In genomic region chr2:2861666-2862240, GRCh38 we compare ENCODE assay signal across 19 cellular contexts.
"Had no signal": no experiment of that assay in that cellular context is flagged by ENCODE, and none has a peak within 500 bp of the region (broad histone marks: within the 10 kb centered on the region; RNA-seq: fewer than 3 reads in every experiment).

No MANE protein-coding gene starts in this region.

- H3K27me3 ChIP-seq: MG63 had no signal

- H3K9me3 ChIP-seq: MG63, SK-N-SH had no signal

- H3K36me3 ChIP-seq: MG63 had no signal

- H3K27ac ChIP-seq: HL-60 had no signal

- H3K4me3 ChIP-seq: MG63 had no signal

- DNase-seq: KBM-7, MG63, NCI-H1092, NCI-H1105 treated with DMSO at 0.1 percent for 48 hours, NCI-H1417 treated with DMSO at 0.1 percent for 48 hours, NCI-H1694 treated with DMSO at 0.1 percent for 48 hours, NCI-H1930, NCI-H2081, NCI-H2107, NCI-H226, NCI-H446, NCI-H510A, NCI-H524 treated with DMSO at 0.1 percent for 48 hours, NCI-H69, NCI-H774, Right ventricle myocardium superior, RPMI8226, SK-N-SH had no signal
